Comparison of ENCODE assay signal across 18 cellular contexts in genomic region chr9:134182554-134183219, GRCh38. TPM values are rescaled to one million over a fixed set of nuclear protein-coding genes. Genes with fewer than 3 reads are reported as not detected.
DNase-seq lines count a peak whose midpoint lies in the region; ATAC-seq and TF ChIP-seq lines count a peak whose summit lies in the region.
"Had no signal": no experiment of that assay in that cellular context is flagged by ENCODE, and none has a peak within 500 bp of the region (broad histone marks: within the 10 kb centered on the region; RNA-seq: fewer than 3 reads in every experiment).

No MANE protein-coding gene starts in this region.

- DNase-seq in activated naive CD8-positive, alpha-beta T cell treated with anti-CD3 and anti-CD28 coated beads for 36 hours = no peak
- DNase-seq in upper lobe of left lung (no peak), A673 (ENCODE audit: low spot score) (no peak), superior temporal gyrus (ENCODE audit: extremely low spot score) (no peak), iPS-NIHi7 (ENCODE audit: extremely low spot score) (no peak)
- DNase-seq: activated T-cell treated with anti-CD3 and anti-CD28 coated beads, Interleukin-2, amount 50 U/mL, for 4 hours; AML-193; NCI-H2029 treated with DMSO at 0.1 percent for 48 hours; OCI-M1 had no signal

- H3K4me1 ChIP-seq in liver (ENCODE audit: control insufficient read depth in 4 of 4, insufficient read depth in 4 of 4, low read length in 3 of 4) = peaks cover 26 to 71% (median 58%) of the 10 kb centered on the region in 4 donors
- peaks cover 0 to 3% (median 0%) of the 10 kb centered on the region in 4 donors for H3K4me1 ChIP-seq in upper lobe of left lung
- peaks cover 6% of the 10 kb centered on the region for H3K4me1 ChIP-seq in A673 (ENCODE audit: insufficient read depth, low read length, poor library complexity, severe bottlenecking)
- H3K4me1 ChIP-seq: HAP-1 had no signal

- H3K4me3 ChIP-seq in liver (ENCODE audit: low read depth in 1 of 3, low read length in 3 of 3) (no peak overlapping the region), upper lobe of left lung (no peak overlapping the region), A673 (ENCODE audit: low read depth, low read length, poor library complexity, severe bottlenecking) (no peak overlapping the region)
- H3K4me3 ChIP-seq: gastroesophageal sphincter, HAP-1, thoracic aorta had no signal

- POLR2A ChIA-PET in A673 (lab: Charles Lee; ENCODE audit: low non-redundant PET) = no interaction called here

- 93% methylated on average over 4 of the region's 4 CpGs for WGBS in liver
- 85 to 99% methylated on average over 4 of the region's 4 CpGs for WGBS in upper lobe of left lung, 2 donors

- peak overlapping the region; percentile 79 for H3K27ac Mint-ChIP-seq in activated naive CD8-positive, alpha-beta T cell
- H3K27ac Mint-ChIP-seq in activated naive CD8-positive, alpha-beta T cell treated with anti-CD3 and anti-CD28 coated beads for 36 hours = no peak overlapping the region
- H3K27ac Mint-ChIP-seq in brain = peak overlapping the region in 4 of 5 experiments; percentile 0 to 88 (median 59)

- H3K9me3 Mint-ChIP-seq in activated naive CD8-positive, alpha-beta T cell (ENCODE audit: low read depth) = no peaks in the 10 kb centered on the region
- H3K9me3 Mint-ChIP-seq in activated naive CD8-positive, alpha-beta T cell treated with anti-CD3 and anti-CD28 coated beads for 36 hours = no peaks in the 10 kb centered on the region
- H3K9me3 Mint-ChIP-seq in brain = peaks cover 0 to 10% (median 0%) of the 10 kb centered on the region in 5 experiments
- H3K9me3 Mint-ChIP-seq: activated T-cell treated with anti-CD3 and anti-CD28 coated beads, Interleukin-2, amount 50 U/mL, for 4 hours; IgD-negative memory B cell had no signal

- H3K9me3 ChIP-seq in liver (ENCODE audit: control insufficient read depth in 4 of 4, low read length in 3 of 4) (no peaks in the 10 kb centered on the region), upper lobe of left lung (no peaks in the 10 kb centered on the region), A673 (ENCODE audit: low read depth, low read length, poor library complexity, severe bottlenecking) (no peaks in the 10 kb centered on the region)
- H3K9me3 ChIP-seq: gastroesophageal sphincter, HAP-1, thoracic aorta had no signal

- peak; percentile 75 to 94 for ATAC-seq in upper lobe of left lung (ENCODE audit: low FRiP score in 2 of 2)
- ATAC-seq: gastroesophageal sphincter had no signal

- CTCF ChIA-PET in A673 (lab: Charles Lee) = no interaction called here

- no peak for TF ChIP-seq POLR2A in upper lobe of left lung (IDR thresholded peaks at IDR 0.05)

- peaks cover 39% of the 10 kb centered on the region for H3K4me1 Mint-ChIP-seq in activated naive CD8-positive, alpha-beta T cell (ENCODE audit: low read depth)
- H3K4me1 Mint-ChIP-seq in activated naive CD8-positive, alpha-beta T cell treated with anti-CD3 and anti-CD28 coated beads for 36 hours = peaks cover 10% of the 10 kb centered on the region
- peaks cover 27% of the 10 kb centered on the region for H3K4me1 Mint-ChIP-seq in brain

- H3K4me3 Mint-ChIP-seq in activated naive CD8-positive, alpha-beta T cell = peak overlapping the region; percentile 6
- H3K4me3 Mint-ChIP-seq in activated naive CD8-positive, alpha-beta T cell treated with anti-CD3 and anti-CD28 coated beads for 36 hours = no peak overlapping the region
- peak overlapping the region in 1 of 5 experiments; percentile 49 for H3K4me3 Mint-ChIP-seq in brain

- no peak for TF ChIP-seq EP300 in upper lobe of left lung (IDR thresholded peaks at IDR 0.05)

- H3K27ac ChIP-seq in liver (ENCODE audit: low read depth in 1 of 2, low read length in 2 of 2) (peak overlapping the region; percentile 5 to 93), upper lobe of left lung (no peak overlapping the region), A673 (ENCODE audit: low read depth, low read length, poor library complexity, severe bottlenecking) (no peak overlapping the region)
- H3K27ac ChIP-seq: gastroesophageal sphincter, thoracic aorta had no signal

- TF ChIP-seq CTCF in brain (conservative IDR thresholded peaks at IDR 0.05) = no peak
- TF ChIP-seq CTCF in liver (IDR thresholded peaks at IDR 0.05; ENCODE audit: low read depth, low read length, missing input control) = no peak
- no peak for TF ChIP-seq CTCF in upper lobe of left lung (IDR thresholded peaks at IDR 0.05)
- TF ChIP-seq CTCF in A673 (conservative IDR thresholded peaks at IDR 0.05; ENCODE audit: low read depth, low read length) = no peak

- TF ChIP-seq RAD21 in liver (IDR thresholded peaks at IDR 0.05) = no peak

- H3K36me3 ChIP-seq in liver (ENCODE audit: control insufficient read depth in 4 of 4, insufficient read depth in 3 of 4, low read depth in 1 of 4, low read length in 3 of 4) (no peaks in the 10 kb centered on the region), upper lobe of left lung (no peaks in the 10 kb centered on the region), A673 (ENCODE audit: insufficient read depth, low read length, poor library complexity, severe bottlenecking) (no peaks in the 10 kb centered on the region)
- H3K36me3 ChIP-seq: gastroesophageal sphincter, HAP-1, thoracic aorta had no signal

- H3K27me3 ChIP-seq in liver (ENCODE audit: control insufficient read depth in 4 of 4, insufficient read depth in 4 of 4, low read length in 3 of 4) = no peaks in the 10 kb centered on the region
- no peaks in the 10 kb centered on the region for H3K27me3 ChIP-seq in upper lobe of left lung
- no peaks in the 10 kb centered on the region for H3K27me3 ChIP-seq in A673 (replicated peaks; ENCODE audit: insufficient read depth, low read depth, low read length, poor library complexity)

- no peaks in the 10 kb centered on the region for H3K36me3 Mint-ChIP-seq in activated naive CD8-positive, alpha-beta T cell
- no peaks in the 10 kb centered on the region for H3K36me3 Mint-ChIP-seq in activated naive CD8-positive, alpha-beta T cell treated with anti-CD3 and anti-CD28 coated beads for 36 hours
- H3K36me3 Mint-ChIP-seq in brain = no peaks in the 10 kb centered on the region
- H3K36me3 Mint-ChIP-seq: IgD-negative memory B cell had no signal

- intact Hi-C loops in A673 (cut with micrococcal nuclease; ENCODE audit: unreplicated experiment) = no loop called here

- BruUV-seq in A673 (replicated peaks; lab: Mats Ljungman, UMichigan) = no TSS peak

- H3K27me3 Mint-ChIP-seq in activated naive CD8-positive, alpha-beta T cell = no peaks in the 10 kb centered on the region
- no peaks in the 10 kb centered on the region for H3K27me3 Mint-ChIP-seq in activated naive CD8-positive, alpha-beta T cell treated with anti-CD3 and anti-CD28 coated beads for 36 hours
- H3K27me3 Mint-ChIP-seq in brain = peaks cover 10% of the 10 kb centered on the region

- H3K9ac ChIP-seq in liver (ENCODE audit: low read depth in 1 of 2, low read length in 2 of 2) = no peak overlapping the region

TF ChIP-seq in liver, 16 proteins besides CTCF, POLR2A, EP300 and RAD21 (continues in another document):
- TF ChIP-seq REST (IDR thresholded peaks at IDR 0.05) (no peak), HNF4G (IDR thresholded peaks at IDR 0.05) (no peak), ATF3 (IDR thresholded peaks at IDR 0.05) (no peak), FOXA2 (IDR thresholded peaks at IDR 0.05) (no peak)

RNA-seq across cellular contexts. Expression of gene RNU6ATAC, which starts 18.3 kb away (rescaled TPM):
- total RNA-seq in activated naive CD8-positive, alpha-beta T cell treated with anti-CD3 and anti-CD28 coated beads for 36 hours = 10 to 100 TPM; 17.0 to 22.1 TPM
- polyA plus RNA-seq in brain (ENCODE audit: insufficient read depth, low read depth, low replicate concordance) (not detected), liver (not detected)
- total RNA-seq in liver (not detected), upper lobe of left lung (100 to 1,000 TPM in 1 of 6 donors, 10 to 100 TPM in 1, not detected in 4; 70.7 to 223 TPM), A673 (2021) (49.1 and 96.5 TPM in 2 replicates)
- total RNA-seq: gastroesophageal sphincter, lower leg skin, pulmonary artery endothelial cell, thoracic aorta had no signal
- polyA plus RNA-seq: IgD-negative memory B cell had no signal

RNA-seq across cellular contexts. Expression of gene WDR5, which starts 46.8 kb away (rescaled TPM):
- total RNA-seq in activated naive CD8-positive, alpha-beta T cell treated with anti-CD3 and anti-CD28 coated beads for 36 hours = 10 to 100 TPM; 64.6 to 65.6 TPM
- polyA plus RNA-seq in brain (ENCODE audit: insufficient read depth, low read depth, low replicate concordance) = 48.9 TPM
- total RNA-seq in liver = 10 to 100 TPM; 11.4 to 21.6 TPM
- polyA plus RNA-seq in liver = 10 to 100 TPM; 11.1 to 17.8 TPM
- total RNA-seq in upper lobe of left lung = 10 to 100 TPM; 23.3 to 48.2 (median 27.3) TPM
- total RNA-seq in A673 (2021) = 67.7 and 76.4 TPM in 2 replicates

Comparison
In these comparisons a context has a peak if more than half of its experiments do, and no peak if none do; other contexts are left out.
1. H3K27ac ChIP-seq: peak in liver (2 of 2); none in upper lobe of left lung (0 of 4) and A673 (single experiment).